Comparison of ENCODE assay signal across 2 cellular contexts in the genomic region with DNA sequence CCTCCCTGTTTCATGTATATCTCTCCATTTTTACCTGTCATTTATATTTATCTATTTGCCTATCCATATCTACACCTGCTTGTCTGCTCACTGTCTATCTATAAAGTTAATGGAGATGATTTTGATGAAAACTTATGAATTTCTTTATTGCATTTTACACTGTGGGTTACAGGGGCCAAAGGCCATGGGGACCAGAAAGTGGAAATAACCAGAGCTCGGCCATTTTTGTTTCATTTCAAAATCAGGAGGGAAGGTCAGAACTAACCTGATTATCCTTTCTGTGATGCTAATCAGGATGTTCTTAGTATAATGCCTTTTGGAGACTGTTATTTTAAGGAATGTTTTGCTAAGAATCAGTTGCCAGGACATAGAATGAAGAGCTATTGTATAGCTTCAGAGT.
TF ChIP-seq lines count a peak whose summit lies in the region.

No MANE protein-coding gene starts in this region.

TF ChIP-seq in SK-N-SH treated with all-trans-retinoic acid at 6 μM for 48 hours, 23 proteins besides CTCF, POLR2A, EP300 and RAD21 (continued from another document):
- TF ChIP-seq, protein P1, sequence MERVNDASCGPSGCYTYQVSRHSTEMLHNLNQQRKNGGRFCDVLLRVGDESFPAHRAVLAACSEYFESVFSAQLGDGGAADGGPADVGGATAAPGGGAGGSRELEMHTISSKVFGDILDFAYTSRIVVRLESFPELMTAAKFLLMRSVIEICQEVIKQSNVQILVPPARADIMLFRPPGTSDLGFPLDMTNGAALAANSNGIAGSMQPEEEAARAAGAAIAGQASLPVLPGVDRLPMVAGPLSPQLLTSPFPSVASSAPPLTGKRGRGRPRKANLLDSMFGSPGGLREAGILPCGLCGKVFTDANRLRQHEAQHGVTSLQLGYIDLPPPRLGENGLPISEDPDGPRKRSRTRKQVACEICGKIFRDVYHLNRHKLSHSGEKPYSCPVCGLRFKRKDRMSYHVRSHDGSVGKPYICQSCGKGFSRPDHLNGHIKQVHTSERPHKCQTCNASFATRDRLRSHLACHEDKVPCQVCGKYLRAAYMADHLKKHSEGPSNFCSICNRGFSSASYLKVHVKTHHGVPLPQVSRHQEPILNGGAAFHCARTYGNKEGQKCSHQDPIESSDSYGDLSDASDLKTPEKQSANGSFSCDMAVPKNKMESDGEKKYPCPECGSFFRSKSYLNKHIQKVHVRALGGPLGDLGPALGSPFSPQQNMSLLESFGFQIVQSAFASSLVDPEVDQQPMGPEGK (CRISPR knock-in tag; IDR thresholded peaks at IDR 0.05; ENCODE audit: borderline replicate concordance): 0 out of 2 replicates have a peak, but pooled peaks have one; percentile 16
- TF ChIP-seq SNAI2 (CRISPR knock-in tag; IDR thresholded peaks at IDR 0.05): peak; percentile 94
- TF ChIP-seq TSHZ2 (CRISPR knock-in tag; IDR thresholded peaks at IDR 0.05): no peak
- TF ChIP-seq CSDC2 (CRISPR knock-in tag; IDR thresholded peaks at IDR 0.05): peak; percentile 98
- TF ChIP-seq ZFP30 (CRISPR knock-in tag; IDR thresholded peaks at IDR 0.05): no peak
- no peak for TF ChIP-seq ZNF70 (CRISPR knock-in tag; IDR thresholded peaks at IDR 0.05)
- no peak for TF ChIP-seq RARB (CRISPR knock-in tag; IDR thresholded peaks at IDR 0.05)
- peak; percentile 43 for TF ChIP-seq ISL1 (CRISPR knock-in tag; IDR thresholded peaks at IDR 0.05)
- 0 out of 2 replicates have a peak, but pooled peaks have one; percentile 74 for TF ChIP-seq ZFP3 (CRISPR knock-in tag; IDR thresholded peaks at IDR 0.05)
- TF ChIP-seq POU6F1 (CRISPR knock-in tag; IDR thresholded peaks at IDR 0.05; ENCODE audit: borderline replicate concordance, low read depth): no peak
TF ChIP-seq in SK-N-SH treated with all-trans-retinoic acid at 6 μM for 48 hours: peak in this region for 5.

TF ChIP-seq in SK-N-SH, 30 proteins besides CTCF, POLR2A, EP300 and RAD21 (continued from another document):
- TF ChIP-seq, protein P2, sequence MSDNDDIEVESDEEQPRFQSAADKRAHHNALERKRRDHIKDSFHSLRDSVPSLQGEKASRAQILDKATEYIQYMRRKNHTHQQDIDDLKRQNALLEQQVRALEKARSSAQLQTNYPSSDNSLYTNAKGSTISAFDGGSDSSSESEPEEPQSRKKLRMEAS (IDR thresholded peaks at IDR 0.05; ENCODE audit: low read depth): no peak
- no peak for TF ChIP-seq GATA2 (CRISPR knock-in tag; IDR thresholded peaks at IDR 0.05)
- TF ChIP-seq, protein P3, sequence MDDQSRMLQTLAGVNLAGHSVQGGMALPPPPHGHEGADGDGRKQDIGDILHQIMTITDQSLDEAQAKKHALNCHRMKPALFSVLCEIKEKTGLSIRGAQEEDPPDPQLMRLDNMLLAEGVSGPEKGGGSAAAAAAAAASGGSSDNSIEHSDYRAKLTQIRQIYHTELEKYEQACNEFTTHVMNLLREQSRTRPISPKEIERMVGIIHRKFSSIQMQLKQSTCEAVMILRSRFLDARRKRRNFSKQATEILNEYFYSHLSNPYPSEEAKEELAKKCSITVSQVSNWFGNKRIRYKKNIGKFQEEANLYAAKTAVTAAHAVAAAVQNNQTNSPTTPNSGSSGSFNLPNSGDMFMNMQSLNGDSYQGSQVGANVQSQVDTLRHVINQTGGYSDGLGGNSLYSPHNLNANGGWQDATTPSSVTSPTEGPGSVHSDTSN (IDR thresholded peaks at IDR 0.05): no peak
- TF ChIP-seq, protein P4, sequence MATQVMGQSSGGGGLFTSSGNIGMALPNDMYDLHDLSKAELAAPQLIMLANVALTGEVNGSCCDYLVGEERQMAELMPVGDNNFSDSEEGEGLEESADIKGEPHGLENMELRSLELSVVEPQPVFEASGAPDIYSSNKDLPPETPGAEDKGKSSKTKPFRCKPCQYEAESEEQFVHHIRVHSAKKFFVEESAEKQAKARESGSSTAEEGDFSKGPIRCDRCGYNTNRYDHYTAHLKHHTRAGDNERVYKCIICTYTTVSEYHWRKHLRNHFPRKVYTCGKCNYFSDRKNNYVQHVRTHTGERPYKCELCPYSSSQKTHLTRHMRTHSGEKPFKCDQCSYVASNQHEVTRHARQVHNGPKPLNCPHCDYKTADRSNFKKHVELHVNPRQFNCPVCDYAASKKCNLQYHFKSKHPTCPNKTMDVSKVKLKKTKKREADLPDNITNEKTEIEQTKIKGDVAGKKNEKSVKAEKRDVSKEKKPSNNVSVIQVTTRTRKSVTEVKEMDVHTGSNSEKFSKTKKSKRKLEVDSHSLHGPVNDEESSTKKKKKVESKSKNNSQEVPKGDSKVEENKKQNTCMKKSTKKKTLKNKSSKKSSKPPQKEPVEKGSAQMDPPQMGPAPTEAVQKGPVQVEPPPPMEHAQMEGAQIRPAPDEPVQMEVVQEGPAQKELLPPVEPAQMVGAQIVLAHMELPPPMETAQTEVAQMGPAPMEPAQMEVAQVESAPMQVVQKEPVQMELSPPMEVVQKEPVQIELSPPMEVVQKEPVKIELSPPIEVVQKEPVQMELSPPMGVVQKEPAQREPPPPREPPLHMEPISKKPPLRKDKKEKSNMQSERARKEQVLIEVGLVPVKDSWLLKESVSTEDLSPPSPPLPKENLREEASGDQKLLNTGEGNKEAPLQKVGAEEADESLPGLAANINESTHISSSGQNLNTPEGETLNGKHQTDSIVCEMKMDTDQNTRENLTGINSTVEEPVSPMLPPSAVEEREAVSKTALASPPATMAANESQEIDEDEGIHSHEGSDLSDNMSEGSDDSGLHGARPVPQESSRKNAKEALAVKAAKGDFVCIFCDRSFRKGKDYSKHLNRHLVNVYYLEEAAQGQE (IDR thresholded peaks at IDR 0.05; ENCODE audit: low read depth, low read length): no peak
- TF ChIP-seq MEF2A (IDR thresholded peaks at IDR 0.05; ENCODE audit: borderline replicate concordance, low read depth): no peak
- TF ChIP-seq NFIC (IDR thresholded peaks at IDR 0.05; ENCODE audit: borderline replicate concordance): no peak
- TF ChIP-seq SMC3 (IDR thresholded peaks at IDR 0.05; ENCODE audit: low read depth, low read length): no peak
